ENCODE assay signal across 31 cellular contexts in the genomic region with DNA sequence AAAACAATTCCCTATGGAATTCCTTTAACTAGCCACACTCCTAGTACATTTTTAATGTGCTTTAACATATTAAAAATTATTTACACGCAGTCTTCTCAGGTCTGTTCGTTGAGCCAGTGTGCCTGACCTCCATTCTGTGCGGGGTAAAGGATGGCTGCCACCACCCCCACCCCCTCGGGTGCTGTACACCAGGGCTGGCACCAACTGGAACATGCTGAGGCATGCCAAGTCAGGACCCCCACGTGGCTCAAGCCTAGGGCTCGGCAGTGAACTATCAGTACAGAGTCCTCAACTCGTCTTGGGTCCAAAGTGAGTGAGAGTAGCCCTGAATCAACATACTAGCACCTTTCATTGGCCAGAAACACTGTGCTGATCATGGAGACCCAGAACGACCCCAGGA. TPM values are rescaled to one million over a fixed set of nuclear protein-coding genes. Genes with fewer than 3 reads are reported as not detected.
"Had no signal": no experiment of that assay in that cellular context is flagged by ENCODE, and none has a peak within 500 bp of the region (broad histone marks: within the 10 kb centered on the region; RNA-seq: fewer than 3 reads in every experiment).

No MANE protein-coding gene starts in this region.

- H3K9me3 Mint-ChIP-seq: effector memory CD8-positive, alpha-beta T cell; immature natural killer cell had no signal

- H3K4me3 ChIP-seq: colonic mucosa, esophagus squamous epithelium, gastrocnemius medialis, heart right ventricle, hepatocyte, left lung, lower lobe of right lung, mucosa of descending colon had no signal

- H3K27me3 ChIP-seq: colonic mucosa, hepatocyte had no signal

- H3K4me1 Mint-ChIP-seq: immature natural killer cell, mesothelial cell of epicardium had no signal

- DNase-seq: colonic mucosa; cortex of kidney; effector CD8-positive, alpha-beta T cell; effector memory CD8-positive, alpha-beta T cell; endodermal cell; erythroblast; esophagus squamous epithelium; foreskin fibroblast; foreskin melanocyte; gastrocnemius medialis; glutamatergic neuron; head of caudate nucleus; heart right ventricle; hypothalamus; immature natural killer cell; islet precursor cell; left cardiac atrium; left lung; left ventricle myocardium superior; mesenchymal stem cell; mucosa of descending colon had no signal

- H3K36me3 ChIP-seq: colonic mucosa, esophagus squamous epithelium, gastrocnemius medialis, heart right ventricle, left lung, lower lobe of right lung had no signal

- H3K4me2 ChIP-seq: hepatocyte had no signal

- H3K79me2 ChIP-seq: hepatocyte had no signal

- H3K4me3 Mint-ChIP-seq: dendritic cell treated with granulocyte-macrophage colony-stimulating factor and Interleukin-4, amounts not matched to agents 40 ng/mL and 50 ng/mL, for 4 days; effector memory CD8-positive, alpha-beta T cell; endodermal cell; immature natural killer cell; mesothelial cell of epicardium had no signal

- H3K27ac Mint-ChIP-seq: dendritic cell treated with granulocyte-macrophage colony-stimulating factor and Interleukin-4, amounts not matched to agents 40 ng/mL and 50 ng/mL, for 4 days; effector memory CD8-positive, alpha-beta T cell; endodermal cell; immature natural killer cell; mesothelial cell of epicardium had no signal

- H3K4me1 ChIP-seq: colonic mucosa, esophagus squamous epithelium, gastrocnemius medialis, heart right ventricle, left lung, lower lobe of right lung had no signal

- FAIRE-seq: endometrium had no signal

- H3K27ac ChIP-seq: colonic mucosa, epithelial cell of prostate, esophagus squamous epithelium, gastrocnemius medialis, heart right ventricle, hepatocyte, left lung, lower lobe of right lung had no signal

- H2AFZ ChIP-seq: hepatocyte had no signal

- H3K36me3 Mint-ChIP-seq: immature natural killer cell, mesothelial cell of epicardium had no signal

- H3K9me3 ChIP-seq: colonic mucosa, esophagus squamous epithelium, gastrocnemius medialis, left lung, lower lobe of right lung, mucosa of descending colon had no signal

RNA-seq across cellular contexts. Expression of gene PHF21B, which starts 32.5 kb away (rescaled TPM):
- total RNA-seq: colonic mucosa, esophagus mucosa, glomerular endothelial cell, lower lobe of right lung, lung microvascular endothelial cell, mesenteric fat pad had no signal
- polyA plus RNA-seq: immature natural killer cell had no signal
